16 cellular contexts compared by ENCODE assay signal in the genomic region with DNA sequence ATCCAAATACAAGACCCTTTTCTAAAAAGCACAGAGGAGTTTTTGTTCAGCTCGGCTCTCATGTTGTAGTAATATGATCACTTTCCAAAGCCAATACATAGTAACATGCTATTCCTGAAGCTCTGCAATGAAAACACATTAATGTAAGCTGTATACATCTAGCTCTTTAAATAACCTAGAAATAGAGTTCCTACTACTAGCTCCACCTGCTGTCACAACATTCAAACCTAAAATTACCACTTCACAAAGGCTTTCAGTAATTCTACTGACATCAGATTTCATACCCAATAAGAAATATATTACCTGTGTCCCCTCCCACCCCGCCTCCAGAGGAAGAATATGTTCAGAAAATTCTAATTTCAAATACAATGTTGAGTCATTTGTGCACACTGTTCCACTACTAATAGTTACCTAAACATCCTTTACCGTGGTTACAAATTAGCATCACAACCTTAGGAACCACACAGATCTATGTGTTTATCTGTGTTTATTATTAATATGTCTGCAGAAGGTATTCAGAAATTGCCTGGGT. TPM values are rescaled to one million over a fixed set of nuclear protein-coding genes. Genes with fewer than 3 reads are reported as not detected.
DNase-seq lines count a peak whose midpoint lies in the region; ATAC-seq and TF ChIP-seq lines count a peak whose summit lies in the region.
"Had no signal": no experiment of that assay in that cellular context is flagged by ENCODE, and none has a peak within 500 bp of the region (broad histone marks: within the 10 kb centered on the region; RNA-seq: fewer than 3 reads in every experiment).

No MANE protein-coding gene starts in this region.

- no peak overlapping the region for H3K27ac ChIP-seq in DND-41 (ENCODE audit: low read length)
- H3K27ac ChIP-seq in OCI-LY1 (ENCODE audit: low read depth, low read length, poor library complexity, severe bottlenecking) = no peak overlapping the region

- no peaks in the 10 kb centered on the region for H3K9me3 ChIP-seq in DND-41 (ENCODE audit: insufficient read depth, low read length, severe bottlenecking)
- no peaks in the 10 kb centered on the region for H3K9me3 ChIP-seq in OCI-LY1 (ENCODE audit: low read length)

- H3K9ac ChIP-seq in DND-41 (ENCODE audit: low read depth, low read length) (no peak overlapping the region), OCI-LY1 (ENCODE audit: low read length) (no peak overlapping the region)

- H3K4me1 ChIP-seq in DND-41 (ENCODE audit: insufficient read depth, low read length) = no peaks in the 10 kb centered on the region
- H3K4me1 ChIP-seq in OCI-LY1 (ENCODE audit: insufficient read depth, low read length, severe bottlenecking) = no peaks in the 10 kb centered on the region

- H4K20me1 ChIP-seq in DND-41 (ENCODE audit: insufficient read depth, low read length) (no peaks in the 10 kb centered on the region), OCI-LY1 (ENCODE audit: insufficient read depth, low read length) (no peaks in the 10 kb centered on the region)

- no peaks in the 10 kb centered on the region for H3K9me2 ChIP-seq in OCI-LY1 (ENCODE audit: low read depth, low read length)

- H3F3A ChIP-seq in OCI-LY1 (ENCODE audit: insufficient read depth, low read length) = no peaks in the 10 kb centered on the region

- TF ChIP-seq CTCF in DND-41 (IDR thresholded peaks at IDR 0.05; ENCODE audit: borderline replicate concordance, extremely low read depth, low read length, poor library complexity, severe bottlenecking) (peak; percentile 21), OCI-LY1 (IDR thresholded peaks at IDR 0.05; ENCODE audit: low read length) (peak; percentile 31; the same call in 1 of the 2 replicates)

- H3K4me3 ChIP-seq in DND-41 (ENCODE audit: low read depth in 1 of 2, low read length in 2 of 2) = no peak overlapping the region
- no peak overlapping the region for H3K4me3 ChIP-seq in OCI-LY1 (ENCODE audit: low read depth, low read length, poor library complexity, severe bottlenecking)

- ATAC-seq in DND-41 (ENCODE audit: insufficient read depth, low read depth) (no peak), GM21526 (IDR thresholded peaks at IDR 0.05; ENCODE audit: low FRiP score, unreplicated experiment) (no peak)
- ATAC-seq: activated T-cell treated with anti-CD3 and anti-CD28 coated beads, Interleukin-2, amount 50 U/mL, for 4 hours; effector memory CD8-positive, alpha-beta T cell; stimulated activated naive CD8-positive, alpha-beta T cell treated with anti-CD3 and anti-CD28 coated beads, Interleukin-15, Interleukin-2, amounts not matched to agents 100 U/mL and 50 U/mL, for 24 hours had no signal

- H2AFZ ChIP-seq in DND-41 (ENCODE audit: low read depth, low read length) (no peak overlapping the region), OCI-LY1 (ENCODE audit: low read length) (no peak overlapping the region)

- H3K79me2 ChIP-seq in DND-41 (ENCODE audit: insufficient read depth, low read length) = no peaks in the 10 kb centered on the region
- no peaks in the 10 kb centered on the region for H3K79me2 ChIP-seq in OCI-LY1 (ENCODE audit: insufficient read depth, low read length)

- peak; percentile 6 for DNase-seq in DMS53 (lab: John Stamatoyannopoulos, UW)
- DNase-seq in DMS53 treated with DMSO at 0.1 percent for 48 hours (lab: John Stamatoyannopoulos, UW; ENCODE audit: unreplicated experiment) = no peak
- DNase-seq in DND-41 = no peak
- DNase-seq in fibroblast of peridontal ligament (ENCODE audit: extremely low read depth) = peak; percentile 18
- no peak for DNase-seq in NCI-H146 (lab: John Stamatoyannopoulos, UW)
- DNase-seq in mesenteric fat pad (ENCODE audit: low spot score) = no peak
- DNase-seq: activated CD4-positive, alpha-beta memory T cell treated with anti-CD3 and anti-CD28 coated beads, Interleukin-2, amount 10 ng/mL, durations not matched to agents 7 days and 5 days; activated T-cell treated with anti-CD3 and anti-CD28 coated beads, Interleukin-2, amount 50 U/mL, for 4 hours; CD4-positive, alpha-beta T cell; effector memory CD8-positive, alpha-beta T cell; EL; foreskin melanocyte; NCI-H2171 treated with DMSO at 0.1 percent for 48 hours; stimulated activated naive CD8-positive, alpha-beta T cell treated with anti-CD3 and anti-CD28 coated beads, Interleukin-15, Interleukin-2, amounts not matched to agents 100 U/mL and 50 U/mL, for 24 hours had no signal

- H3K4me2 ChIP-seq in DND-41 (ENCODE audit: insufficient read depth, low read length) = no peak overlapping the region
- H3K4me2 ChIP-seq in OCI-LY1 (ENCODE audit: low read length) = no peak overlapping the region

- H3K27me3 ChIP-seq in DND-41 (ENCODE audit: insufficient read depth, low read length, poor library complexity) (no peaks in the 10 kb centered on the region), OCI-LY1 (ENCODE audit: insufficient read depth, low read length) (no peaks in the 10 kb centered on the region)

- H3K36me3 ChIP-seq in DND-41 (ENCODE audit: insufficient read depth, low read length) (no peaks in the 10 kb centered on the region; the same call in 1 of the 2 replicates), OCI-LY1 (ENCODE audit: insufficient read depth, low read length) (no peaks in the 10 kb centered on the region)

RNA-seq across cellular contexts. Expression of a gene that starts 17.8 kb away (rescaled TPM):
- 6.1 TPM for total RNA-seq in mesenteric fat pad

RNA-seq across cellular contexts. Expression of a gene that starts 19.0 kb away (rescaled TPM):
- total RNA-seq in mesenteric fat pad = 13.6 TPM

Comparison
In these comparisons a context has a peak if more than half of its experiments do, and no peak if none do; other contexts are left out.
1. DNase-seq: peak in DMS53 (single experiment) and fibroblast of peridontal ligament (single experiment); none in DMS53 treated with DMSO at 0.1 percent for 48 hours (single experiment), DND-41 (single experiment), NCI-H146 (single experiment) and mesenteric fat pad (single experiment).